1 cellular context compared by ENCODE assay signal in genomic region chr7:81161459-81162075, GRCh38.
TF ChIP-seq lines count a peak whose summit lies in the region.

No MANE protein-coding gene starts in this region.

TF ChIP-seq in HepG2, 621 proteins besides CTCF, POLR2A, EP300 and RAD21 (continued from another document):
- TF ChIP-seq FOSL2 (CRISPR knock-in tag; IDR thresholded peaks at IDR 0.05): peak; percentile 88
- peak; percentile 54 for TF ChIP-seq CEBPB (IDR thresholded peaks at IDR 0.05; ENCODE audit: borderline replicate concordance, low read depth, low read length)
- no peak for TF ChIP-seq ZNF17 (CRISPR knock-in tag; IDR thresholded peaks at IDR 0.05)
